Comparison of ENCODE assay signal across 13 cellular contexts in genomic region chr9:108184941-108185340, GRCh38.
A peak's percentile ranks its signal among the peaks of the same experiment; 100 is the strongest.
DNase-seq lines count a peak whose midpoint lies in the region; ATAC-seq and TF ChIP-seq lines count a peak whose summit lies in the region.
"Had no signal": no experiment of that assay in that cellular context is flagged by ENCODE, and none has a peak within 500 bp of the region (broad histone marks: within the 10 kb centered on the region; RNA-seq: fewer than 3 reads in every experiment).

No MANE protein-coding gene starts in this region.

- no peaks in the 10 kb centered on the region for H4K20me1 ChIP-seq in HCT116 (ENCODE audit: insufficient read depth)

- H3K36me3 Mint-ChIP-seq in osteocyte (ENCODE audit: unreplicated experiment): no peaks in the 10 kb centered on the region

- intact Hi-C loops in HCT116 (cut with micrococcal nuclease): no loop called here

- H3K9me3 Mint-ChIP-seq in osteocyte (ENCODE audit: unreplicated experiment): peaks cover 6% of the 10 kb centered on the region

- H3K9ac ChIP-seq in HCT116 (ENCODE audit: low read length): no peak overlapping the region
- no peak overlapping the region for H3K9ac ChIP-seq in skeletal muscle satellite cell (ENCODE audit: low read depth, low read length)

- H3K9me2 ChIP-seq in HCT116 (ENCODE audit: insufficient read depth): no peaks in the 10 kb centered on the region

- no peak overlapping the region for H3K4me3 Mint-ChIP-seq in osteocyte (ENCODE audit: unreplicated experiment)

- H3K36me3 ChIP-seq in HCT116 (ENCODE audit: control insufficient read depth in 1 of 2, insufficient read depth in 2 of 2, low read length in 2 of 2): no peaks in the 10 kb centered on the region
- no peaks in the 10 kb centered on the region for H3K36me3 ChIP-seq in skeletal muscle satellite cell (ENCODE audit: insufficient read depth, low read length)
- H3K36me3 ChIP-seq: sigmoid colon had no signal

- H3K9me3 ChIP-seq in HCT116 (ENCODE audit: control insufficient read depth in 1 of 2, insufficient read depth in 1 of 2, low read depth in 1 of 2, low read length in 2 of 2) (no peaks in the 10 kb centered on the region), skeletal muscle satellite cell (replicated peaks; ENCODE audit: low read length) (no peaks in the 10 kb centered on the region)
- H3K9me3 ChIP-seq: sigmoid colon had no signal

- H3K79me2 ChIP-seq in HCT116 (ENCODE audit: insufficient read depth, low read length): no peaks in the 10 kb centered on the region

- peaks cover 13% of the 10 kb centered on the region for H3K4me1 Mint-ChIP-seq in osteocyte (ENCODE audit: unreplicated experiment)

- no peak for TF ChIP-seq CTCF in HCT116 (IDR thresholded peaks at IDR 0.05 in 2 of 3, conservative IDR thresholded peaks at IDR 0.05 in 1 of 3; ENCODE audit: borderline replicate concordance in 1 of 3, insufficient read depth in 1 of 3, low read depth in 2 of 3, low read length in 2 of 3)
- TF ChIP-seq CTCF in osteocyte (IDR thresholded peaks at IDR 0.05): no peak

- H2AFZ ChIP-seq in HCT116 (ENCODE audit: low read depth, low read length, poor library complexity, severe bottlenecking): no peak overlapping the region

- no peak overlapping the region for H3K4me3 ChIP-seq in HCT116 (replicated peaks in 1 of 2; ENCODE audit: low read depth in 1 of 2, low read length in 2 of 2)
- H3K4me3 ChIP-seq in skeletal muscle satellite cell (ENCODE audit: low read length): no peak overlapping the region
- H3K4me3 ChIP-seq: K562, lung, sigmoid colon, SK-N-MC had no signal

- H3K27ac Mint-ChIP-seq in osteocyte (ENCODE audit: unreplicated experiment): no peak overlapping the region

- CTCF ChIA-PET in HCT116 (lab: Charles Lee): no interaction called here

- H3K27me3 Mint-ChIP-seq in osteocyte (ENCODE audit: unreplicated experiment): no peaks in the 10 kb centered on the region

- TF ChIP-seq RAD21 in HCT116 (IDR thresholded peaks at IDR 0.05; ENCODE audit: low read depth): no peak

- peaks cover 0 to 11% of the 10 kb centered on the region in 2 experiments; a peak in 2 of 4 replicates for H3K4me1 ChIP-seq in HCT116 (ENCODE audit: control insufficient read depth in 1 of 2, insufficient read depth in 2 of 2, low read length in 2 of 2)
- H3K4me1 ChIP-seq in skeletal muscle satellite cell (ENCODE audit: control insufficient read depth, insufficient read depth, low read length): peaks cover 27% of the 10 kb centered on the region

- no peak overlapping the region for H3K27ac ChIP-seq in HCT116 (ENCODE audit: low read depth, low read length)
- H3K27ac ChIP-seq: SK-N-MC had no signal

- ATAC-seq in HCT116 (peak; percentile 78), HG03196 (IDR thresholded peaks at IDR 0.05; ENCODE audit: unreplicated experiment) (no peak), HG03280 (IDR thresholded peaks at IDR 0.05; ENCODE audit: unreplicated experiment) (no peak)
- ATAC-seq: K562 had no signal

- H3K27me3 ChIP-seq in HCT116 (ENCODE audit: insufficient read depth, low read length): no peaks in the 10 kb centered on the region
- no peaks in the 10 kb centered on the region for H3K27me3 ChIP-seq in skeletal muscle satellite cell (ENCODE audit: control insufficient read depth, insufficient read depth, low read length)
- H3K27me3 ChIP-seq: sigmoid colon had no signal

- DNase-seq in HCT116 (ENCODE audit: low read depth, low spot score): no peak
- peak; percentile 16 for DNase-seq in UCSD-AML1 (lab: John Stamatoyannopoulos, UW; ENCODE audit: unreplicated experiment)
- DNase-seq in glomerular visceral epithelial cell (ENCODE audit: extremely low spot score): peak; percentile 73
- no peak for DNase-seq in osteocyte (ENCODE audit: extremely low spot score, unreplicated experiment)
- no peak for DNase-seq in RKO (ENCODE audit: low spot score)
- DNase-seq: activated CD4-positive, alpha-beta T cell treated with anti-CD3 and anti-CD28 coated beads, Interleukin-2, amount 50 U/mL, for 4 hours; sigmoid colon had no signal

- RAD21 ChIA-PET in HCT116 (lab: Charles Lee; ENCODE audit: low non-redundant PET in 1 of 2, low total read pairs in 2 of 2, uncharacterized antibody in 2 of 2, unreplicated experiment in 2 of 2): no interaction called here

- H3K4me2 ChIP-seq in HCT116 (ENCODE audit: low read length) (peak overlapping the region; percentile 1; the same call in 1 of the 2 replicates), skeletal muscle satellite cell (ENCODE audit: low read length) (peak overlapping the region; percentile 5)

- POLR2A ChIA-PET in HCT116 (lab: Charles Lee): no interaction called here

- TF ChIP-seq POLR2A in HCT116 (IDR thresholded peaks at IDR 0.05; ENCODE audit: borderline replicate concordance, extremely low read depth, insufficient read depth, insufficient read length): no peak

- no TSS peak for BruUV-seq in HCT116 (replicated peaks; lab: Mats Ljungman, UMichigan)

TF ChIP-seq in HCT116, 20 proteins besides CTCF, POLR2A, EP300 and RAD21:
- TF ChIP-seq CBX3 (IDR thresholded peaks at IDR 0.05; ENCODE audit: low read depth) (no peak), ZBTB33 (IDR thresholded peaks at IDR 0.05; ENCODE audit: extremely low read depth, insufficient replicate concordance, low read length) (no peak), REST (IDR thresholded peaks at IDR 0.05; ENCODE audit: low read depth) (no peak), EZH2phosphoT487 (IDR thresholded peaks at IDR 0.05; ENCODE audit: borderline replicate concordance) (no peak), JUND (IDR thresholded peaks at IDR 0.05) (no peak), SIN3A (IDR thresholded peaks at IDR 0.05; ENCODE audit: low read depth) (no peak), ELF1 (IDR thresholded peaks at IDR 0.05; ENCODE audit: borderline replicate concordance, low read depth) (no peak), CEBPB (IDR thresholded peaks at IDR 0.05; ENCODE audit: low read depth) (no peak), EZH2 (IDR thresholded peaks at IDR 0.05) (no peak), SRF (IDR thresholded peaks at IDR 0.05; ENCODE audit: low read depth) (no peak), ZNF274 (IDR thresholded peaks at IDR 0.05; ENCODE audit: low read depth, low read length) (no peak), TCF7L2 (IDR thresholded peaks at IDR 0.05; ENCODE audit: borderline replicate concordance, extremely low read depth, insufficient read depth, insufficient read length) (no peak)

Comparison
In these comparisons a context has a peak if more than half of its experiments do, and no peak if none do; other contexts are left out.
1. DNase-seq: peak in UCSD-AML1 (single experiment) and glomerular visceral epithelial cell (single experiment); none in HCT116 (single experiment), osteocyte (single experiment) and RKO (single experiment).